ENCODE assay signal across 13 cellular contexts in genomic region chr2:188326669-188327301, GRCh38. TPM values are rescaled to one million over a fixed set of nuclear protein-coding genes. Genes with fewer than 3 reads are reported as not detected.
DNase-seq lines count a peak whose midpoint lies in the region; ATAC-seq and FAIRE-seq lines count a peak whose summit lies in the region.
"Had no signal": no experiment of that assay in that cellular context is flagged by ENCODE, and none has a peak within 500 bp of the region (broad histone marks: within the 10 kb centered on the region; RNA-seq: fewer than 3 reads in every experiment).

No MANE protein-coding gene starts in this region.

- in situ Hi-C loops in KBM-7 (cut with MboI; ENCODE audit: low pct_unique_long_range_greater_than_20kb, low sequenced_read_pairs): no loop called here

- 0 out of 2 replicates have a peak, but pooled peaks cover 3% of the 10 kb centered on the region for H3K9me3 ChIP-seq in SJCRH30 (replicated peaks)
- H3K9me3 ChIP-seq: esophagus squamous epithelium had no signal

- no peaks in the 10 kb centered on the region for H3K36me3 ChIP-seq in SJCRH30
- H3K36me3 ChIP-seq: esophagus squamous epithelium had no signal

- FAIRE-seq in HTR-8/SVneo (lab: Jason Lieb, UNC): peak; percentile 40
- FAIRE-seq: GM12878 had no signal

- no peaks in the 10 kb centered on the region for H3K27me3 ChIP-seq in SJCRH30
- H3K27me3 ChIP-seq: esophagus squamous epithelium had no signal

- peaks cover 35% of the 10 kb centered on the region for H3K4me1 ChIP-seq in SJCRH30

- H3K9me3 Mint-ChIP-seq in activated T-cell treated with anti-CD3 and anti-CD28 coated beads, Interleukin-2, amount 50 U/mL, for 72 hours: no peaks in the 10 kb centered on the region
- H3K9me3 Mint-ChIP-seq: activated CD4-positive, alpha-beta T cell treated with anti-CD3 and anti-CD28 coated beads, Interleukin-2, amount 10 ng/mL, durations not matched to agents 24 days and 14 days had no signal

- H3K27me3 Mint-ChIP-seq in activated T-cell treated with anti-CD3 and anti-CD28 coated beads, Interleukin-2, amount 50 U/mL, for 72 hours (ENCODE audit: low read depth): no peaks in the 10 kb centered on the region
- H3K27me3 Mint-ChIP-seq: activated CD4-positive, alpha-beta T cell treated with anti-CD3 and anti-CD28 coated beads, Interleukin-2, amount 10 ng/mL, durations not matched to agents 24 days and 14 days had no signal

- H3K4me3 Mint-ChIP-seq in activated T-cell treated with anti-CD3 and anti-CD28 coated beads, Interleukin-2, amount 50 U/mL, for 72 hours: no peak overlapping the region
- H3K4me3 Mint-ChIP-seq: activated CD4-positive, alpha-beta T cell treated with anti-CD3 and anti-CD28 coated beads, Interleukin-2, amount 10 ng/mL, durations not matched to agents 24 days and 14 days had no signal

- DNase-seq in HTR-8/SVneo (ENCODE audit: insufficient read length, low spot score) (no peak), SJCRH30 (peak; percentile 81 to 91), foreskin melanocyte (peak; percentile 83), sciatic nerve (ENCODE audit: low spot score) (no peak), KBM-7 (no peak), DMS153 treated with DMSO at 0.1 percent for 48 hours (lab: John Stamatoyannopoulos, UW; ENCODE audit: unreplicated experiment) (no peak)
- no peak for DNase-seq in activated T-cell treated with anti-CD3 and anti-CD28 coated beads, Interleukin-2, amount 50 U/mL, for 72 hours
- DNase-seq: activated CD4-positive, alpha-beta T cell treated with anti-CD3 and anti-CD28 coated beads, Interleukin-2, amount 10 ng/mL, durations not matched to agents 24 days and 14 days; cerebellar nuclear complex; DMS153; esophagus squamous epithelium; NCI-H526 had no signal

- ATAC-seq in sciatic nerve: peak; percentile 65
- no peak for ATAC-seq in activated T-cell treated with anti-CD3 and anti-CD28 coated beads, Interleukin-2, amount 50 U/mL, for 72 hours (replicated peaks in 1 of 2)
- ATAC-seq: GM12878 had no signal

- no peak overlapping the region for H3K27ac Mint-ChIP-seq in activated T-cell treated with anti-CD3 and anti-CD28 coated beads, Interleukin-2, amount 50 U/mL, for 72 hours
- H3K27ac Mint-ChIP-seq: activated CD4-positive, alpha-beta T cell treated with anti-CD3 and anti-CD28 coated beads, Interleukin-2, amount 10 ng/mL, durations not matched to agents 24 days and 14 days had no signal

- peak overlapping the region; percentile 43 for H3K27ac ChIP-seq in SJCRH30
- H3K27ac ChIP-seq: esophagus squamous epithelium had no signal

- intact Hi-C loops in sciatic nerve (cut with DNase I): no loop called here

- no peaks in the 10 kb centered on the region for H3K4me1 Mint-ChIP-seq in activated T-cell treated with anti-CD3 and anti-CD28 coated beads, Interleukin-2, amount 50 U/mL, for 72 hours (ENCODE audit: low read depth)
- H3K4me1 Mint-ChIP-seq: activated CD4-positive, alpha-beta T cell treated with anti-CD3 and anti-CD28 coated beads, Interleukin-2, amount 10 ng/mL, durations not matched to agents 24 days and 14 days had no signal

- no peaks in the 10 kb centered on the region for H3K36me3 Mint-ChIP-seq in activated T-cell treated with anti-CD3 and anti-CD28 coated beads, Interleukin-2, amount 50 U/mL, for 72 hours (ENCODE audit: insufficient read depth in 2 of 2)

- no peak overlapping the region for H3K4me3 ChIP-seq in SJCRH30
- H3K4me3 ChIP-seq: esophagus squamous epithelium, GM12878 had no signal

RNA-seq across cellular contexts. Expression of gene GULP1, which starts 35.1 kb away (rescaled TPM):
- 77.2 and 90.0 TPM in 2 replicates for total RNA-seq in SJCRH30 (2014; rRNA removed; shearing (Covaris generic))
- total RNA-seq in sciatic nerve: 70.1 TPM
- total RNA-seq in activated T-cell treated with anti-CD3 and anti-CD28 coated beads, Interleukin-2, amount 50 U/mL, for 72 hours: not detected
- total RNA-seq: activated CD4-positive, alpha-beta T cell treated with anti-CD3 and anti-CD28 coated beads, Interleukin-2, amount 10 ng/mL, durations not matched to agents 24 days and 14 days had no signal

Comparison
In these comparisons a context has a peak if more than half of its experiments do, and no peak if none do; other contexts are left out.
1. DNase-seq: peak in SJCRH30 (2 of 2) and foreskin melanocyte (single experiment); none in HTR-8/SVneo (single experiment), sciatic nerve (single experiment), KBM-7 (single experiment), DMS153 treated with DMSO at 0.1 percent for 48 hours (single experiment) and activated T-cell treated with anti-CD3 and anti-CD28 coated beads, Interleukin-2, amount 50 U/mL, for 72 hours (0 of 2).
2. RNA of gene GULP1, which starts 35.1 kb away (total RNA-seq): 77.2 to 90.0 TPM in SJCRH30 and 70.1 TPM in sciatic nerve (single experiment); not detected in activated T-cell treated with anti-CD3 and anti-CD28 coated beads, Interleukin-2, amount 50 U/mL, for 72 hours; every median in the first group is over 10 times any median in the second.